8 cellular contexts compared by ENCODE assay signal in the genomic region with DNA sequence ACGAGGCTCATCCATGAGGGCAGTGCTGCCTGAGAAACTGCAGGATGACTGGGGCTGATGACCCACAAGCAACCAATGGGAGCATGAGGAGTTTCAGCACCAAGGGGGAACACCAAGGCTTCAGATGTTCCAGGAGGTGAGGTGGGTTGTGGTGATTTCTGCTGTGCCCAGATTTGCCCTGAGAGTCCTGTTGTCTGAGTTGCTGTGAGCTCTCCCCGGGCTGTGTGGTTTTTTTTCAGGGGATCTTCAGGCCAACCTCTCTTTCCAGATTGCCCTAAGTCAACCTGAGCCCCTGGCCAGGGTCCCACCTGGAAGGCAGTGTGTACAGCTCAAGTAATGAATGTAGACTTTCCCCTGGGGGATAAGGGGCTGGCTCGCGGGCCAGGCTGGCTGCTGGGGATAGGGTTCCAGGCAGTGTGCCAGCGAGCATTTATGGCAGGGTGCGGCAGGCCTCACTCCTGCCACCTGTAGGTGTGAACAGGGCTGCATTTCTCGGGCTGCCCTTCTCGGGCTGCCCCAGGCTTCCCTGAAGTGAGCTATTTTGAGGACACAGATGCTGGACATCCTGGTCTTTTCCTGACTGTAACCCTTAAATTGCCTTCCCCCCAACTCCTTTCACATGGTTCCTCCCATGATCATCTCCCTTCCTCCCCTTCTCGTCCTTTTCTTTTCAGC. TPM values are rescaled to one million over a fixed set of nuclear protein-coding genes. Genes with fewer than 3 reads are reported as not detected.
DNase-seq lines count a peak whose midpoint lies in the region; TF ChIP-seq lines count a peak whose summit lies in the region.

No MANE protein-coding gene starts in this region.

- DNase-seq in DMS153 (lab: John Stamatoyannopoulos, UW), result peak; percentile 48
- peak; percentile 39 for DNase-seq in HT1080 (ENCODE audit: low read depth)
- DNase-seq in Peyer's patch, result peak in 2 of 3 donors; percentile 79 to 85
- no peak for DNase-seq in fibroblast of mammary gland (ENCODE audit: low read depth)
- DNase-seq in sigmoid colon, result peak; percentile 54
- no peak for DNase-seq in middle frontal gyrus (ENCODE audit: extremely low spot score, low spot score)
- DNase-seq in GM19240 (ENCODE audit: insufficient read length, low spot score), result no peak
- no peak for DNase-seq in activated T-helper 1 cell treated with anti-CD3 and anti-CD28 coated beads, Interleukin-12 subunit alpha, Interleukin-12 subunit beta, Interleukin-2, Interleukin-4 antibody, amounts not matched to agents 30 ng/mL and 10 ng/mL and 1 ng/mL, durations not matched to agents 14 hours and 24 hours and 36 hours (ENCODE audit: low spot score)

- H3K4me1 ChIP-seq in Peyer's patch (peaks cover 0 to 8% (median 0%) of the 10 kb centered on the region in 4 donors), sigmoid colon (peaks cover 0 to 2% (median 0%) of the 10 kb centered on the region in 4 donors)

- H3K9me3 ChIP-seq in Peyer's patch, result no peaks in the 10 kb centered on the region
- H3K9me3 ChIP-seq in sigmoid colon, result no peaks in the 10 kb centered on the region

- no peak overlapping the region for H3K27ac ChIP-seq in Peyer's patch
- no peak overlapping the region for H3K27ac ChIP-seq in sigmoid colon

- H3K9me3 Mint-ChIP-seq in activated T-helper 1 cell treated with anti-CD3 and anti-CD28 coated beads, Interleukin-12 subunit alpha, Interleukin-12 subunit beta, Interleukin-2, Interleukin-4 antibody, amounts not matched to agents 30 ng/mL and 10 ng/mL and 1 ng/mL, durations not matched to agents 14 hours and 24 hours and 36 hours, result no peaks in the 10 kb centered on the region

- H3K27ac Mint-ChIP-seq in activated T-helper 1 cell treated with anti-CD3 and anti-CD28 coated beads, Interleukin-12 subunit alpha, Interleukin-12 subunit beta, Interleukin-2, Interleukin-4 antibody, amounts not matched to agents 30 ng/mL and 10 ng/mL and 1 ng/mL, durations not matched to agents 14 hours and 24 hours and 36 hours, result no peak overlapping the region

- H3K36me3 ChIP-seq in Peyer's patch (no peaks in the 10 kb centered on the region), sigmoid colon (no peaks in the 10 kb centered on the region)

- no peaks in the 10 kb centered on the region for H3K4me1 Mint-ChIP-seq in activated T-helper 1 cell treated with anti-CD3 and anti-CD28 coated beads, Interleukin-12 subunit alpha, Interleukin-12 subunit beta, Interleukin-2, Interleukin-4 antibody, amounts not matched to agents 30 ng/mL and 10 ng/mL and 1 ng/mL, durations not matched to agents 14 hours and 24 hours and 36 hours (ENCODE audit: low read depth)

- no peaks in the 10 kb centered on the region for H3K36me3 Mint-ChIP-seq in activated T-helper 1 cell treated with anti-CD3 and anti-CD28 coated beads, Interleukin-12 subunit alpha, Interleukin-12 subunit beta, Interleukin-2, Interleukin-4 antibody, amounts not matched to agents 30 ng/mL and 10 ng/mL and 1 ng/mL, durations not matched to agents 14 hours and 24 hours and 36 hours (ENCODE audit: low read depth)

- TF ChIP-seq EP300 in sigmoid colon (IDR thresholded peaks at IDR 0.05), result no peak

- no peak overlapping the region for H3K4me3 ChIP-seq in Peyer's patch
- H3K4me3 ChIP-seq in fibroblast of mammary gland (ENCODE audit: control insufficient read depth, low read depth, low read length), result no peak overlapping the region
- H3K4me3 ChIP-seq in sigmoid colon, result no peak overlapping the region

- H3K27me3 Mint-ChIP-seq in activated T-helper 1 cell treated with anti-CD3 and anti-CD28 coated beads, Interleukin-12 subunit alpha, Interleukin-12 subunit beta, Interleukin-2, Interleukin-4 antibody, amounts not matched to agents 30 ng/mL and 10 ng/mL and 1 ng/mL, durations not matched to agents 14 hours and 24 hours and 36 hours (ENCODE audit: insufficient read depth), result peaks cover 3% of the 10 kb centered on the region

- TF ChIP-seq CTCF in Peyer's patch (IDR thresholded peaks at IDR 0.05) (peak in 4 of 6 experiments; percentile 40 to 77 (median 66)), fibroblast of mammary gland (conservative IDR thresholded peaks at IDR 0.05; ENCODE audit: control insufficient read depth, insufficient read depth, low read depth, low read length) (peak; percentile 21), sigmoid colon (IDR thresholded peaks at IDR 0.05) (no peak)

- intact Hi-C loops in sigmoid colon (cut with DNase I), result no loop called here
- intact Hi-C loops in activated T-helper 1 cell treated with anti-CD3 and anti-CD28 coated beads, Interleukin-12 subunit alpha, Interleukin-12 subunit beta, Interleukin-2, Interleukin-4 antibody, amounts not matched to agents 30 ng/mL and 10 ng/mL and 1 ng/mL, durations not matched to agents 14 hours and 24 hours and 36 hours (cut with micrococcal nuclease), result loop anchor here (1.0 kb wide), 1 partner anchor 69 kb away; no protein-coding TSS in a partner anchor

- H3K4me3 Mint-ChIP-seq in activated T-helper 1 cell treated with anti-CD3 and anti-CD28 coated beads, Interleukin-12 subunit alpha, Interleukin-12 subunit beta, Interleukin-2, Interleukin-4 antibody, amounts not matched to agents 30 ng/mL and 10 ng/mL and 1 ng/mL, durations not matched to agents 14 hours and 24 hours and 36 hours, result no peak overlapping the region

- no peak for TF ChIP-seq POLR2A in Peyer's patch (IDR thresholded peaks at IDR 0.05)
- TF ChIP-seq POLR2A in sigmoid colon (IDR thresholded peaks at IDR 0.05), result no peak

- WGBS in sigmoid colon, 2 donors, result 13 to 24% methylated on average over 9 of the region's 9 CpGs

- H3K27me3 ChIP-seq in Peyer's patch, result no peaks in the 10 kb centered on the region
- H3K27me3 ChIP-seq in sigmoid colon, result no peaks in the 10 kb centered on the region

RNA-seq across cellular contexts. Expression of a gene that starts 9.8 kb away (rescaled TPM):
- not detected in 2 replicates for total RNA-seq in HT1080 (2014; rRNA removed; shearing (Covaris generic))
- not detected in 2 replicates for polyA plus RNA-seq in HT1080 (2015; cell fraction: cytosol; rRNA removed)
- not detected in 2 replicates for polyA plus RNA-seq in HT1080 (2015; cell fraction: nucleus; rRNA removed)
- total RNA-seq in Peyer's patch (not detected), sigmoid colon (not detected)
- not detected for polyA plus RNA-seq in sigmoid colon
- not detected in 2 replicates for total RNA-seq in activated T-helper 1 cell treated with anti-CD3 and anti-CD28 coated beads, Interleukin-12 subunit alpha, Interleukin-12 subunit beta, Interleukin-2, Interleukin-4 antibody, amounts not matched to agents 30 ng/mL and 10 ng/mL and 1 ng/mL, durations not matched to agents 14 hours and 24 hours and 36 hours

RNA-seq across cellular contexts. Expression of a gene that starts 40.7 kb away (rescaled TPM):
- total RNA-seq in HT1080 (2014; rRNA removed; shearing (Covaris generic)), result not detected in 2 replicates
- not detected in 2 replicates for polyA plus RNA-seq in HT1080 (2015; cell fraction: cytosol; rRNA removed)
- polyA plus RNA-seq in HT1080 (2015; cell fraction: nucleus; rRNA removed), result not detected in 2 replicates
- total RNA-seq in Peyer's patch (not detected), sigmoid colon (not detected)
- not detected for polyA plus RNA-seq in sigmoid colon
- total RNA-seq in activated T-helper 1 cell treated with anti-CD3 and anti-CD28 coated beads, Interleukin-12 subunit alpha, Interleukin-12 subunit beta, Interleukin-2, Interleukin-4 antibody, amounts not matched to agents 30 ng/mL and 10 ng/mL and 1 ng/mL, durations not matched to agents 14 hours and 24 hours and 36 hours, result not detected in 2 replicates

RNA-seq across cellular contexts. Expression of a gene that starts 53.8 kb away (rescaled TPM):
- total RNA-seq in HT1080 (2014; rRNA removed; shearing (Covaris generic)), result not detected in 2 replicates
- polyA plus RNA-seq in HT1080 (2015; cell fraction: cytosol; rRNA removed), result not detected in 2 replicates
- polyA plus RNA-seq in HT1080 (2015; cell fraction: nucleus; rRNA removed), result not detected in 2 replicates
- total RNA-seq in Peyer's patch (under 1 TPM in 2 of 4 donors, not detected in 2; 0.54 to 0.76 TPM), sigmoid colon (under 1 TPM; 0.16 to 0.55 (median 0.38) TPM)
- polyA plus RNA-seq in sigmoid colon, result under 1 TPM in 1 of 3 donors, not detected in 2; 0.60 TPM
- total RNA-seq in activated T-helper 1 cell treated with anti-CD3 and anti-CD28 coated beads, Interleukin-12 subunit alpha, Interleukin-12 subunit beta, Interleukin-2, Interleukin-4 antibody, amounts not matched to agents 30 ng/mL and 10 ng/mL and 1 ng/mL, durations not matched to agents 14 hours and 24 hours and 36 hours, result not detected in 2 replicates

Comparison
In these comparisons a context has a peak if more than half of its experiments do, and no peak if none do; other contexts are left out.
1. DNase-seq: peak in DMS153 (single experiment), HT1080 (single experiment), Peyer's patch (2 of 3) and sigmoid colon (single experiment); none in fibroblast of mammary gland (single experiment), middle frontal gyrus (single experiment), GM19240 (single experiment) and activated T-helper 1 cell treated with anti-CD3 and anti-CD28 coated beads, Interleukin-12 subunit alpha, Interleukin-12 subunit beta, Interleukin-2, Interleukin-4 antibody, amounts not matched to agents 30 ng/mL and 10 ng/mL and 1 ng/mL, durations not matched to agents 14 hours and 24 hours and 36 hours (single experiment).
2. CTCF ChIP-seq: peak in Peyer's patch (4 of 6) and fibroblast of mammary gland (single experiment); none in sigmoid colon (0 of 4).